Comparison of ENCODE assay signal across 1 cellular context in genomic region chr1:185207178-185207577, GRCh38.
TF ChIP-seq lines count a peak whose summit lies in the region.

No MANE protein-coding gene starts in this region.

TF ChIP-seq in GM23338, 12 proteins besides CTCF, POLR2A, EP300 and RAD21 (continued from another document):
- TF ChIP-seq ZNF462 (CRISPR knock-in tag; IDR thresholded peaks at IDR 0.05) (no peak), EZH2phosphoT487 (IDR thresholded peaks at IDR 0.05; ENCODE audit: unreplicated experiment) (no peak), POLR2AphosphoS5 (IDR thresholded peaks at IDR 0.05; ENCODE audit: low read depth) (no peak), ZNF114 (CRISPR knock-in tag; IDR thresholded peaks at IDR 0.05) (no peak)
